In genomic region chr1:36562181-36562685, GRCh38 we compare ENCODE assay signal across 26 cellular contexts.
"Had no signal": no experiment of that assay in that cellular context is flagged by ENCODE, and none has a peak within 500 bp of the region (broad histone marks: within the 10 kb centered on the region; RNA-seq: fewer than 3 reads in every experiment).

No MANE protein-coding gene starts in this region.

- DNase-seq: activated CD4-positive, alpha-beta T cell treated with anti-CD3 and anti-CD28 coated beads, Interleukin-2, amount 50 U/mL, for 1 hour; activated CD4-positive, CD25-positive, alpha-beta regulatory T cell treated with anti-CD3 and anti-CD28 coated beads, Interleukin-2, amount 50 U/mL, for 72 hours; activated naive CD4-positive, alpha-beta T cell treated with Interleukin-2 at 50 U/mL for 16 hours; activated T-cell treated with anti-CD3 and anti-CD28 coated beads, Interleukin-2, amount 50 U/mL, for 1 hour; dermis blood vessel endothelial cell; effector memory CD4-positive, alpha-beta T cell; foreskin melanocyte; immature natural killer cell; kidney glomerular epithelial cell; left lung; mammary epithelial cell; midbrain; nucleus accumbens; retina; stimulated activated CD4-positive, alpha-beta T cell treated with anti-CD3 and anti-CD28 coated beads, Interleukin-12 subunit alpha, Interleukin-12 subunit beta, amount 100 ng/mL, for 4 hours; substantia nigra; T-cell had no signal

- H3K4me1 Mint-ChIP-seq: activated T-helper 17 cell treated with anti-CD3 and anti-CD28 coated beads, Interleukin-2, amount 50 U/mL, for 72 hours; immature natural killer cell; nephron had no signal

- H2AFZ ChIP-seq: hepatocyte had no signal

- H3K4me3 Mint-ChIP-seq: activated T-helper 17 cell treated with anti-CD3 and anti-CD28 coated beads, Interleukin-2, amount 50 U/mL, for 72 hours; immature natural killer cell; nephron; stimulated activated naive CD8-positive, alpha-beta T cell treated with anti-CD3 and anti-CD28 coated beads, Interleukin-15, Interleukin-2, amounts not matched to agents 100 ng/mL and 50 ng/mL, for 24 hours; T-cell; T-helper 2 cell treated with Interferon-gamma antibody and Interleukin-4, amounts not matched to agents 5 μg/mL and 100 μg/mL, for 36 hours had no signal

- H3K9me3 ChIP-seq: left lung, tibial nerve had no signal

- H3K4me3 ChIP-seq: hepatocyte, left lung, tibial nerve had no signal

- H3K27ac Mint-ChIP-seq: activated T-helper 17 cell treated with anti-CD3 and anti-CD28 coated beads, Interleukin-2, amount 50 U/mL, for 72 hours; nephron; stimulated activated naive CD8-positive, alpha-beta T cell treated with anti-CD3 and anti-CD28 coated beads, Interleukin-15, Interleukin-2, amounts not matched to agents 100 ng/mL and 50 ng/mL, for 24 hours; T-cell; T-helper 2 cell treated with Interferon-gamma antibody and Interleukin-4, amounts not matched to agents 5 μg/mL and 100 μg/mL, for 36 hours had no signal

- H3K9me3 Mint-ChIP-seq: activated T-helper 17 cell treated with anti-CD3 and anti-CD28 coated beads, Interleukin-2, amount 50 U/mL, for 72 hours; immature natural killer cell; nephron; stimulated activated naive CD8-positive, alpha-beta T cell treated with anti-CD3 and anti-CD28 coated beads, Interleukin-15, Interleukin-2, amounts not matched to agents 100 ng/mL and 50 ng/mL, for 24 hours; T-cell; T-helper 2 cell treated with Interferon-gamma antibody and Interleukin-4, amounts not matched to agents 5 μg/mL and 100 μg/mL, for 36 hours had no signal

- ATAC-seq: activated T-helper 17 cell treated with anti-CD3 and anti-CD28 coated beads, Interleukin-2, amount 50 U/mL, for 72 hours; esophagus mucosa; left lung; T-cell had no signal

- FAIRE-seq: endothelial cell of umbilical vein had no signal

- H3K36me3 Mint-ChIP-seq: immature natural killer cell, T-cell had no signal

- H3K4me1 ChIP-seq: left lung, tibial nerve had no signal

- H3K27me3 Mint-ChIP-seq: stimulated activated naive CD8-positive, alpha-beta T cell treated with anti-CD3 and anti-CD28 coated beads, Interleukin-15, Interleukin-2, amounts not matched to agents 100 ng/mL and 50 ng/mL, for 24 hours had no signal

- H3K4me2 ChIP-seq: hepatocyte had no signal

- H3K27ac ChIP-seq: hepatocyte, left lung, tibial nerve, VCaP had no signal

- H3K79me2 ChIP-seq: hepatocyte had no signal

- H3K36me3 ChIP-seq: left lung, tibial nerve had no signal
